In genomic region chr16:67115649-67116048, GRCh38 we compare ENCODE assay signal across 12 cellular contexts. TPM values are rescaled to one million over a fixed set of nuclear protein-coding genes. Genes with fewer than 3 reads are reported as not detected.
DNase-seq lines count a peak whose midpoint lies in the region; ATAC-seq and TF ChIP-seq lines count a peak whose summit lies in the region.
"Had no signal": no experiment of that assay in that cellular context is flagged by ENCODE, and none has a peak within 500 bp of the region (broad histone marks: within the 10 kb centered on the region; RNA-seq: fewer than 3 reads in every experiment).

No MANE protein-coding gene starts in this region.

- H3K4me3 ChIP-seq in fibroblast of the aortic adventitia (ENCODE audit: low read depth, low read length) = no peak overlapping the region
- no peak overlapping the region for H3K4me3 ChIP-seq in right cardiac atrium (ENCODE audit: low read length)

- intact Hi-C loops in right cardiac atrium (cut with DNase I) = no loop called here

- peak; percentile 13 for DNase-seq in GOT3 (lab: John Stamatoyannopoulos, UW)
- peak; percentile 28 for DNase-seq in T1000 (lab: John Stamatoyannopoulos, UW)
- DNase-seq in fibroblast of the aortic adventitia (ENCODE audit: low read depth) = peak; percentile 75
- no peak for DNase-seq in substantia nigra (lab: John Stamatoyannopoulos, UW)
- no peak for DNase-seq in DMS53 treated with DMSO at 0.1 percent for 48 hours (lab: John Stamatoyannopoulos, UW; ENCODE audit: unreplicated experiment)
- DNase-seq in MV-4-11 (lab: John Stamatoyannopoulos, UW) = no peak
- no peak for DNase-seq in right cardiac atrium
- DNase-seq: activated CD4-positive, CD25-positive, alpha-beta regulatory T cell treated with anti-CD3 and anti-CD28 coated beads, Interleukin-2, amount 50 U/mL, for 72 hours; activated naive CD4-positive, alpha-beta T cell; left colon; nucleus accumbens had no signal

- 84% methylated on average over 8 of the region's 8 CpGs for WGBS in right cardiac atrium

- H3K4me1 ChIP-seq in right cardiac atrium (ENCODE audit: control insufficient read depth, insufficient read depth, low read length) = no peaks in the 10 kb centered on the region

- H3K9me3 ChIP-seq in right cardiac atrium (ENCODE audit: control insufficient read depth, low read length) = no peaks in the 10 kb centered on the region

- no peaks in the 10 kb centered on the region for H3K27me3 ChIP-seq in right cardiac atrium (ENCODE audit: control insufficient read depth, insufficient read depth)

- no peak for TF ChIP-seq CTCF in fibroblast of the aortic adventitia (IDR thresholded peaks at IDR 0.05; ENCODE audit: insufficient read depth, low read length)

- ATAC-seq in GM18867 (IDR thresholded peaks at IDR 0.05; ENCODE audit: unreplicated experiment) (no peak), right cardiac atrium (no peak)
- ATAC-seq: left colon had no signal

- H3K27ac ChIP-seq in substantia nigra (ENCODE audit: low read depth, low read length, poor library complexity, severe bottlenecking) (peak overlapping the region; percentile 94), right cardiac atrium (ENCODE audit: low read length) (no peak overlapping the region)

RNA-seq across cellular contexts. Expression of gene PHAF1, which starts 5.9 kb away (rescaled TPM):
- 2.9 and 15.9 TPM in 2 replicates for total RNA-seq in fibroblast of the aortic adventitia (ENCODE audit: low replicate concordance)
- total RNA-seq in right cardiac atrium = 10 to 100 TPM; 11.4 to 11.8 (median 11.6) TPM
- polyA plus RNA-seq in right cardiac atrium = 7.1 TPM

RNA-seq across cellular contexts. Expression of gene B3GNT9, which starts 35.1 kb away (rescaled TPM):
- 37.0 and 42.4 TPM in 2 replicates for total RNA-seq in fibroblast of the aortic adventitia (ENCODE audit: low replicate concordance)
- total RNA-seq in right cardiac atrium = 10 to 100 TPM; 17.0 to 19.8 (median 18.7) TPM
- polyA plus RNA-seq in right cardiac atrium = 11.7 TPM

RNA-seq across cellular contexts. Expression of gene TRADD, which starts 44.1 kb away (rescaled TPM):
- total RNA-seq in fibroblast of the aortic adventitia (ENCODE audit: low replicate concordance) = 12.3 and 29.1 TPM in 2 replicates
- total RNA-seq in right cardiac atrium = 10 to 100 TPM in 2 of 4 donors, 1 to 10 TPM in 2; 9.0 to 11.1 (median 9.8) TPM
- 8.7 TPM for polyA plus RNA-seq in right cardiac atrium

RNA-seq across cellular contexts. Expression of gene FBXL8, which starts 44.1 kb away (rescaled TPM):
- total RNA-seq in fibroblast of the aortic adventitia (ENCODE audit: low replicate concordance) = 11.3 and 29.7 TPM in 2 replicates
- 10 to 100 TPM in 2 of 4 donors, 1 to 10 TPM in 2; 7.7 to 13.9 (median 9.9) TPM for total RNA-seq in right cardiac atrium
- polyA plus RNA-seq in right cardiac atrium = 9.8 TPM

RNA-seq across cellular contexts. Expression of gene HSF4, which starts 48.9 kb away (rescaled TPM):
- total RNA-seq in fibroblast of the aortic adventitia (ENCODE audit: low replicate concordance) (6.4 and 17.9 TPM in 2 replicates), right cardiac atrium (10 to 100 TPM; 29.7 to 92.2 (median 60.3) TPM)
- 36.6 TPM for polyA plus RNA-seq in right cardiac atrium

Comparison
In these comparisons a context has a peak if more than half of its experiments do, and no peak if none do; other contexts are left out.
1. DNase-seq: peak in GOT3 (single experiment), T1000 (single experiment) and fibroblast of the aortic adventitia (single experiment); none in substantia nigra (0 of 49), DMS53 treated with DMSO at 0.1 percent for 48 hours (single experiment), MV-4-11 (single experiment) and right cardiac atrium (0 of 3).